Comparison of ENCODE assay signal across 19 cellular contexts in genomic region chr11:40647290-40647689, GRCh38.
DNase-seq lines count a peak whose midpoint lies in the region; ATAC-seq, FAIRE-seq and TF ChIP-seq lines count a peak whose summit lies in the region.
"Had no signal": no experiment of that assay in that cellular context is flagged by ENCODE, and none has a peak within 500 bp of the region (broad histone marks: within the 10 kb centered on the region; RNA-seq: fewer than 3 reads in every experiment).

No MANE protein-coding gene starts in this region.

- RAD21 ChIA-PET in GM12878 (lab: Charles Lee; ENCODE audit: unreplicated experiment) = no interaction called here

- H2AFZ ChIP-seq in GM12878 (ENCODE audit: control insufficient read depth, low read depth, low read length) = no peak overlapping the region

- SMC1A ChIA-PET in GM12878 (lab: Charles Lee; ENCODE audit: uncharacterized antibody, unreplicated experiment) = no interaction called here

- CTCF ChIA-PET in GM12878 (lab: Yijun Ruan, JAX) = no interaction called here

- H3K36me3 ChIP-seq in GM12878 (ENCODE audit: control insufficient read depth in 2 of 2, insufficient read depth in 2 of 2, low read length in 1 of 2) (no peaks in the 10 kb centered on the region), HAP-1 (replicated peaks) (no peaks in the 10 kb centered on the region)

- TF ChIP-seq POLR2A in GM12878 (IDR thresholded peaks at IDR 0.05; ENCODE audit: low read depth, low read length) = no peak

- H3K4me3 ChIP-seq in GM12878 (no peak overlapping the region), coronary artery (no peak overlapping the region), HAP-1 (no peak overlapping the region)
- H3K4me3 ChIP-seq: A549, K562 had no signal

- no peaks in the 10 kb centered on the region for H4K20me1 ChIP-seq in GM12878 (ENCODE audit: control insufficient read depth, insufficient read depth)

- POLR2A ChIA-PET in GM12878 (lab: Charles Lee) = no interaction called here

- in situ Hi-C loops in GM12878 (cut with MboI) = no loop called here
- in situ Hi-C loops in HAP-1 (cut with MboI; ENCODE audit: low sequenced_read_pairs) = no loop called here

- H3K4me2 ChIP-seq in GM12878 (ENCODE audit: control insufficient read depth, insufficient read depth) = no peak overlapping the region
- H3K4me2 ChIP-seq: A549 had no signal

- no peaks in the 10 kb centered on the region for H3K4me1 ChIP-seq in GM12878 (ENCODE audit: control insufficient read depth, insufficient read depth, low read length)
- H3K4me1 ChIP-seq in HAP-1 = no peaks in the 10 kb centered on the region
- H3K4me1 ChIP-seq: A549 had no signal

- ATAC-seq in GM18867 (IDR thresholded peaks at IDR 0.05; ENCODE audit: unreplicated experiment) = peak; percentile 74
- ATAC-seq in GM19468 (IDR thresholded peaks at IDR 0.05; ENCODE audit: extremely low read depth, unreplicated experiment) = peak; percentile 66
- peak; percentile 76 for ATAC-seq in HG03064 (IDR thresholded peaks at IDR 0.05; ENCODE audit: low read depth, unreplicated experiment)
- peak; percentile 40; the same call in 2 of the 3 replicates for ATAC-seq in GM12878
- no peak for ATAC-seq in GM19455 (IDR thresholded peaks at IDR 0.05; ENCODE audit: unreplicated experiment)
- ATAC-seq: A549, K562 had no signal

- no peak for FAIRE-seq in GM12878 (lab: Jason Lieb, UNC)
- FAIRE-seq: A549, GM12891, K562 had no signal

- H3K9ac ChIP-seq in GM12878 (ENCODE audit: control insufficient read depth, insufficient read depth, low read length) = no peak overlapping the region

- H3K27me3 ChIP-seq in GM12878 (replicated peaks in 1 of 2; ENCODE audit: control insufficient read depth in 2 of 2, insufficient read depth in 2 of 2, low read length in 1 of 2) (no peaks in the 10 kb centered on the region), HAP-1 (ENCODE audit: low read depth) (no peaks in the 10 kb centered on the region)

- WGBS in GM12878 (ENCODE audit: insufficient coverage, insufficient replicate concordance, low lambda C conversion rate, missing lambda C conversion rate) = 71% methylated on average over 2 of the region's 2 CpGs

- no TSS peak for BruUV-seq in GM12878 (replicated peaks; lab: Mats Ljungman, UMichigan)

- H3K27ac ChIP-seq in GM12878 (ENCODE audit: control insufficient read depth, insufficient read depth) (no peak overlapping the region), substantia nigra (ENCODE audit: low read depth, low read length, poor library complexity, severe bottlenecking) (no peak overlapping the region), coronary artery (no peak overlapping the region)
- H3K27ac ChIP-seq: A549, HL-60 had no signal

- no peak for TF ChIP-seq RAD21 in GM12878 (IDR thresholded peaks at IDR 0.05; ENCODE audit: insufficient read depth, low read depth, low read length)

- TF ChIP-seq CTCF in GM12878 (IDR thresholded peaks at IDR 0.05 in 2 of 3, conservative IDR thresholded peaks at IDR 0.05 in 1 of 3; ENCODE audit: control insufficient read depth in 2 of 3, extremely low read depth in 1 of 3, insufficient read depth in 1 of 3, low read depth in 3 of 3, low read length in 3 of 3) (no peak), coronary artery (IDR thresholded peaks at IDR 0.05) (no peak)

- intact Hi-C loops in GM12878 (cut with micrococcal nuclease; ENCODE audit: unreplicated experiment) = no loop called here

- DNase-seq in GM12878 (ENCODE audit: low read depth, low spot score) (no peak), substantia nigra (lab: John Stamatoyannopoulos, UW) (no peak), coronary artery (ENCODE audit: low spot score) (no peak), HAP-1 (ENCODE audit: low spot score in 2 of 2) (no peak)
- DNase-seq: COR-L47; DMS53; HCEC 1CT; NCI-H2107; NCI-H226; NCI-H526; NK-92 treated with Interleukin-12 subunit alpha and Interleukin-12 subunit beta, amount 100 ng/mL, for 24 hours had no signal

- H3K79me2 ChIP-seq in GM12878 (ENCODE audit: control insufficient read depth, insufficient read depth, low read length) = no peaks in the 10 kb centered on the region

- no peaks in the 10 kb centered on the region; the same call in 2 of the 3 replicates for H3K9me3 ChIP-seq in GM12878 (replicated peaks; ENCODE audit: control insufficient read depth, insufficient read depth, low read length)
- no peaks in the 10 kb centered on the region; the same call in 1 of the 2 replicates for H3K9me3 ChIP-seq in HAP-1
- H3K9me3 ChIP-seq: A549 had no signal

- no peak for TF ChIP-seq EP300 in GM12878 (IDR thresholded peaks at IDR 0.05; ENCODE audit: borderline replicate concordance in 1 of 2, control insufficient read depth in 1 of 2, low read depth in 2 of 2, low read length in 2 of 2)

TF ChIP-seq in GM12878, 131 proteins besides CTCF, POLR2A, EP300 and RAD21:
- TF ChIP-seq SMARCA5 (IDR thresholded peaks at IDR 0.05) (no peak), NR2F1 (conservative IDR thresholded peaks at IDR 0.05) (no peak), ZNF207 (IDR thresholded peaks at IDR 0.05; ENCODE audit: borderline replicate concordance) (no peak), FOS (IDR thresholded peaks at IDR 0.05; ENCODE audit: borderline replicate concordance, extremely low read depth, insufficient read length) (no peak), NR2C2 (IDR thresholded peaks at IDR 0.05; ENCODE audit: borderline replicate concordance, control insufficient read depth, insufficient read length, low read depth) (no peak), CBX3 (IDR thresholded peaks at IDR 0.05; ENCODE audit: borderline replicate concordance, low read depth) (no peak)
TF ChIP-seq in GM12878: peak in this region for 0.
